Comparison of ENCODE assay signal across 1 cellular context in genomic region chr9:134474656-134475050, GRCh38.
TF ChIP-seq lines count a peak whose summit lies in the region.

No MANE protein-coding gene starts in this region.

TF ChIP-seq in WTC11, 78 proteins besides CTCF, POLR2A, EP300 and RAD21 (continued from another document):
- TF ChIP-seq PRDM15 (CRISPR knock-in tag; IDR thresholded peaks at IDR 0.05) (no peak), FOXP1 (CRISPR knock-in tag; IDR thresholded peaks at IDR 0.05; ENCODE audit: borderline replicate concordance) (no peak), CBFB (CRISPR knock-in tag; IDR thresholded peaks at IDR 0.05; ENCODE audit: low read depth) (no peak), USF1 (CRISPR knock-in tag; IDR thresholded peaks at IDR 0.05) (no peak)
